1 cellular context compared by ENCODE assay signal in genomic region chr6:167420858-167421766, GRCh38.
TF ChIP-seq lines count a peak whose summit lies in the region.

No MANE protein-coding gene starts in this region.

TF ChIP-seq in HepG2, 621 proteins besides CTCF, POLR2A, EP300 and RAD21 (continued from another document and continues in another):
- TF ChIP-seq SMAD9 (CRISPR knock-in tag; IDR thresholded peaks at IDR 0.05), result no peak
- no peak for TF ChIP-seq MBD4 (IDR thresholded peaks at IDR 0.05; ENCODE audit: borderline replicate concordance, low read length)
- no peak for TF ChIP-seq NFIC (IDR thresholded peaks at IDR 0.05; ENCODE audit: low read length)
- TF ChIP-seq ZZZ3 (CRISPR knock-in tag; IDR thresholded peaks at IDR 0.05; ENCODE audit: borderline replicate concordance), result no peak; the same call in 1 of the 2 replicates
- peak; percentile 79 for TF ChIP-seq AGO2 (optimal IDR thresholded peaks at IDR 0.05; ENCODE audit: low read depth, low read length)
- peak; percentile 45; the same call in 1 of the 2 replicates for TF ChIP-seq ELF3 (CRISPR knock-in tag; IDR thresholded peaks at IDR 0.05)
- no peak for TF ChIP-seq NCOA5 (CRISPR knock-in tag; IDR thresholded peaks at IDR 0.05)
- TF ChIP-seq SNAPC4 (CRISPR knock-in tag; IDR thresholded peaks at IDR 0.05), result no peak
- peak; percentile 75; the same call in 1 of the 2 replicates for TF ChIP-seq ZBTB34 (CRISPR knock-in tag; IDR thresholded peaks at IDR 0.05)
- no peak for TF ChIP-seq ZUFSP (CRISPR knock-in tag; IDR thresholded peaks at IDR 0.05; ENCODE audit: borderline replicate concordance)
- TF ChIP-seq ZNF138 (CRISPR knock-in tag; IDR thresholded peaks at IDR 0.05; ENCODE audit: low read depth), result no peak
- peak; percentile 93 for TF ChIP-seq HDAC1 (CRISPR knock-in tag; IDR thresholded peaks at IDR 0.05)
- TF ChIP-seq TP53 (CRISPR knock-in tag; conservative IDR thresholded peaks at IDR 0.05), result no peak
- no peak for TF ChIP-seq ZNF790 (CRISPR knock-in tag; IDR thresholded peaks at IDR 0.05; ENCODE audit: borderline replicate concordance)
- TF ChIP-seq ZNF609 (CRISPR knock-in tag; IDR thresholded peaks at IDR 0.05; ENCODE audit: borderline replicate concordance), result peak; percentile 76; the same call in 1 of the 2 replicates
- no peak for TF ChIP-seq ZXDC (CRISPR knock-in tag; IDR thresholded peaks at IDR 0.05)
- TF ChIP-seq POGZ (CRISPR knock-in tag; IDR thresholded peaks at IDR 0.05), result peak; percentile 80
- TF ChIP-seq ZNF576 (CRISPR knock-in tag; IDR thresholded peaks at IDR 0.05), result no peak
- no peak for TF ChIP-seq SMC3 (IDR thresholded peaks at IDR 0.05; ENCODE audit: low read length)
- TF ChIP-seq HNRNPUL1 (IDR thresholded peaks at IDR 0.05; ENCODE audit: low read depth, low read length), result no peak
- TF ChIP-seq PLSCR1 (CRISPR knock-in tag; IDR thresholded peaks at IDR 0.05; ENCODE audit: borderline replicate concordance), result no peak
- TF ChIP-seq ZNF275 (CRISPR knock-in tag; IDR thresholded peaks at IDR 0.05; ENCODE audit: borderline replicate concordance), result no peak
- peak; percentile 72 for TF ChIP-seq PHF21A (CRISPR knock-in tag; IDR thresholded peaks at IDR 0.05)
- TF ChIP-seq MXD1 (CRISPR knock-in tag; IDR thresholded peaks at IDR 0.05), result 0 out of 2 replicates have a peak, but pooled peaks have one; percentile 36
- peak; percentile 71 for TF ChIP-seq TFDP1 (CRISPR knock-in tag; IDR thresholded peaks at IDR 0.05; ENCODE audit: borderline replicate concordance)
- TF ChIP-seq BHLHE40 (IDR thresholded peaks at IDR 0.05; ENCODE audit: low read length), result no peak
- TF ChIP-seq ZNF367 (CRISPR knock-in tag; IDR thresholded peaks at IDR 0.05; ENCODE audit: borderline replicate concordance), result no peak
- no peak for TF ChIP-seq ZNF577 (CRISPR knock-in tag; IDR thresholded peaks at IDR 0.05; ENCODE audit: borderline replicate concordance, low read depth)
- no peak for TF ChIP-seq ZBTB2 (CRISPR knock-in tag; IDR thresholded peaks at IDR 0.05; ENCODE audit: low read depth)
- TF ChIP-seq ZNF841 (CRISPR knock-in tag; IDR thresholded peaks at IDR 0.05; ENCODE audit: borderline replicate concordance), result no peak
- no peak for TF ChIP-seq HMGA1 (CRISPR knock-in tag; conservative IDR thresholded peaks at IDR 0.05)
- peak; percentile 60 for TF ChIP-seq NCOA2 (CRISPR knock-in tag; IDR thresholded peaks at IDR 0.05)
- peak; percentile 52; the same call in 1 of the 2 replicates for TF ChIP-seq ZNF639 (CRISPR knock-in tag; conservative IDR thresholded peaks at IDR 0.05)
